In the genomic region with DNA sequence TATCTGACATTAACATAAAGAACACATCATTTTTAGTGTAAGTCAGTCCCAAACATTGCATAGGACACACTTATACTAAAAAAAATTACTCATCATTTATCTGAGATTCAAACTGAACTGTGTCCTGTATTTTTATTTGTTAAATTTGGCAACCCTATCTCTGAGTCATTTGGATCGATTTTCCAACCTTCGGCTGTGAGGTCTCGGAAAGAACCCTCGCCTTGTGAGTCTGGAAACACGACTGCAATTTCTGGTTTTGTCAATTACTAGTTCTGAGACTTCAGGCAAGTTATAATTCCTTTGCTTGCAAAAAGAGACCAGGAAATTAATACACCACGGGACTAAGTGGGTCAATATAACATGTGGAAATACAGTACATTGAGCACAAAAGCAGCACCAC, we compare ENCODE assay signal across 14 cellular contexts. TPM values are rescaled to one million over a fixed set of nuclear protein-coding genes. Genes with fewer than 3 reads are reported as not detected.
A peak's percentile ranks its signal among the peaks of the same experiment; 100 is the strongest.
DNase-seq lines count a peak whose midpoint lies in the region; ATAC-seq and TF ChIP-seq lines count a peak whose summit lies in the region.
"Had no signal": no experiment of that assay in that cellular context is flagged by ENCODE, and none has a peak within 500 bp of the region (broad histone marks: within the 10 kb centered on the region; RNA-seq: fewer than 3 reads in every experiment).

No MANE protein-coding gene starts in this region.

- WGBS in GM23248 (ENCODE audit: low coverage in 1 of 2, low lambda C conversion rate in 2 of 2, missing lambda C conversion rate in 2 of 2), 2 experiments, result 0 to 3% methylated on average over 6 of the region's 6 CpGs
- 11 to 18% (median 16%) methylated on average over 6 of the region's 6 CpGs for WGBS in stomach, 5 donors

- H3K4me3 ChIP-seq in GM23248 (peak overlapping the region; percentile 61), stomach (no peak overlapping the region)
- no peak overlapping the region for H3K4me3 ChIP-seq in effector memory CD4-positive, alpha-beta T cell (ENCODE audit: insufficient read depth, low read depth, low read length, poor library complexity, severe bottlenecking)

- H3K9me3 Mint-ChIP-seq in brain, result peaks cover 0 to 2% (median 0%) of the 10 kb centered on the region in 5 experiments
- H3K9me3 Mint-ChIP-seq: immature natural killer cell; stimulated activated naive CD8-positive, alpha-beta T cell treated with anti-CD3 and anti-CD28 coated beads, Interleukin-15, Interleukin-2, amounts not matched to agents 100 ng/mL and 50 ng/mL, for 24 hours had no signal

- no peak for TF ChIP-seq EP300 in stomach (IDR thresholded peaks at IDR 0.05)

- H2AFZ ChIP-seq in GM23248, result peak overlapping the region; percentile 11; the same call in 1 of the 2 replicates

- H3K4me2 ChIP-seq in GM23248 (ENCODE audit: unreplicated experiment), result peak overlapping the region; percentile 96

- intact Hi-C loops in stomach (cut with DNase I; ENCODE audit: low total_unique reads), result no loop called here

- no peak for TF ChIP-seq POLR2A in stomach (IDR thresholded peaks at IDR 0.05)

- H3K36me3 Mint-ChIP-seq in brain, result no peaks in the 10 kb centered on the region

- H3K27ac ChIP-seq in GM23248, result peak overlapping the region; percentile 84
- H3K27ac ChIP-seq in stomach, result peak overlapping the region in 4 of 5 donors; percentile 73 to 97 (median 84)
- no peak overlapping the region for H3K27ac ChIP-seq in effector memory CD4-positive, alpha-beta T cell (ENCODE audit: insufficient read depth, low read length, poor library complexity, severe bottlenecking)

- peak; percentile 70 for DNase-seq in GM23248
- DNase-seq in iris pigment epithelial cell (ENCODE audit: low read depth), result peak; percentile 66
- no peak for DNase-seq in stomach
- DNase-seq in effector memory CD4-positive, alpha-beta T cell, result no peak
- DNase-seq in MV-4-11 (lab: John Stamatoyannopoulos, UW), result no peak
- DNase-seq: activated CD4-positive, alpha-beta T cell treated with anti-CD3 and anti-CD28 coated beads, Interleukin-2, amount 50 U/mL, for 4 hours; caudate nucleus; immature natural killer cell; NCI-H1694 treated with DMSO at 0.1 percent for 48 hours; stimulated activated CD4-positive, alpha-beta T cell treated with anti-CD3 and anti-CD28 coated beads, Interleukin-12 subunit alpha, Interleukin-12 subunit beta, amount 100 ng/mL, for 4 hours had no signal

- H3K27me3 ChIP-seq in GM23248 (replicated peaks; ENCODE audit: insufficient read depth) (no peaks in the 10 kb centered on the region), stomach (no peaks in the 10 kb centered on the region)
- H3K27me3 ChIP-seq in effector memory CD4-positive, alpha-beta T cell (replicated peaks; ENCODE audit: control insufficient read depth, insufficient read depth, low read length, poor library complexity, severe bottlenecking), result no peaks in the 10 kb centered on the region

- in situ Hi-C loops in GM23248 (cut with MboI), result no loop called here

- H3K9me2 ChIP-seq in GM23248 (ENCODE audit: insufficient read depth), result no peaks in the 10 kb centered on the region; the same call in 1 of the 2 replicates

- H3K9ac ChIP-seq in GM23248, result peak overlapping the region; percentile 69

- peak overlapping the region in 3 of 5 experiments; percentile 15 to 88 (median 39) for H3K27ac Mint-ChIP-seq in brain
- H3K27ac Mint-ChIP-seq: immature natural killer cell; stimulated activated naive CD8-positive, alpha-beta T cell treated with anti-CD3 and anti-CD28 coated beads, Interleukin-15, Interleukin-2, amounts not matched to agents 100 ng/mL and 50 ng/mL, for 24 hours had no signal

- peaks cover 91% of the 10 kb centered on the region for H3K79me2 ChIP-seq in GM23248 (ENCODE audit: insufficient read depth)

- ATAC-seq in GM18868 (IDR thresholded peaks at IDR 0.05; ENCODE audit: unreplicated experiment) (no peak), GM18520 (IDR thresholded peaks at IDR 0.05; ENCODE audit: unreplicated experiment) (no peak)

- no peak overlapping the region for H3K4me3 Mint-ChIP-seq in brain
- H3K4me3 Mint-ChIP-seq: immature natural killer cell; stimulated activated naive CD8-positive, alpha-beta T cell treated with anti-CD3 and anti-CD28 coated beads, Interleukin-15, Interleukin-2, amounts not matched to agents 100 ng/mL and 50 ng/mL, for 24 hours had no signal

- peaks cover 46% of the 10 kb centered on the region for H3F3A ChIP-seq in GM23248 (ENCODE audit: insufficient read depth)

- peaks cover 32% of the 10 kb centered on the region for H3K4me1 Mint-ChIP-seq in brain
- H3K4me1 Mint-ChIP-seq: immature natural killer cell had no signal

- no peaks in the 10 kb centered on the region for H4K20me1 ChIP-seq in GM23248 (ENCODE audit: insufficient read depth)

- H3K4me1 ChIP-seq in GM23248 (ENCODE audit: insufficient read depth) (peaks cover 74% of the 10 kb centered on the region), stomach (peaks cover 34 to 97% (median 69%) of the 10 kb centered on the region in 4 donors)
- H3K4me1 ChIP-seq in effector memory CD4-positive, alpha-beta T cell (ENCODE audit: control insufficient read depth, insufficient read depth, low read length, poor library complexity, severe bottlenecking), result no peaks in the 10 kb centered on the region

- TF ChIP-seq CTCF in brain (conservative IDR thresholded peaks at IDR 0.05), result no peak
- no peak for TF ChIP-seq CTCF in stomach (IDR thresholded peaks at IDR 0.05)

- H3K9me3 ChIP-seq in GM23248 (ENCODE audit: low read depth) (no peaks in the 10 kb centered on the region), stomach (no peaks in the 10 kb centered on the region)
- no peaks in the 10 kb centered on the region for H3K9me3 ChIP-seq in effector memory CD4-positive, alpha-beta T cell (ENCODE audit: control insufficient read depth, low read length)

- peaks cover 3% of the 10 kb centered on the region for H3K27me3 Mint-ChIP-seq in brain

- H3K36me3 ChIP-seq in GM23248 (ENCODE audit: low read depth) (no peaks in the 10 kb centered on the region), stomach (peaks cover 0 to 1% (median 0%) of the 10 kb centered on the region in 4 donors)
- no peaks in the 10 kb centered on the region for H3K36me3 ChIP-seq in effector memory CD4-positive, alpha-beta T cell (ENCODE audit: control insufficient read depth, insufficient read depth, low read length)

RNA-seq across cellular contexts. Expression of a gene that starts 14.0 kb away (rescaled TPM):
- total RNA-seq in GM23248 (2014; rRNA removed; shearing (Covaris generic)), result 43.4 and 43.9 TPM in 2 replicates
- polyA plus RNA-seq in GM23248 (2016; fragmentation: Nextera tagmentation; extraction: Ambion mirVana) (13.3 and 15.8 TPM in 2 replicates), brain (ENCODE audit: insufficient read depth, low read depth, low replicate concordance) (1.8 TPM), stomach (10 to 100 TPM; 14.4 to 25.2 (median 14.9) TPM)
- total RNA-seq in stomach, result 100 to 1,000 TPM in 3 of 5 donors, 10 to 100 TPM in 2; 29.0 to 189 (median 107) TPM

Comparison
In these comparisons a context has a peak if more than half of its experiments do, and no peak if none do; other contexts are left out.
1. DNase-seq: peak in GM23248 (single experiment) and iris pigment epithelial cell (single experiment); none in stomach (single experiment), effector memory CD4-positive, alpha-beta T cell (0 of 3) and MV-4-11 (single experiment).